ENCODE assay signal across 8 cellular contexts in genomic region chr11:62552465-62552782, GRCh38. TPM values are rescaled to one million over a fixed set of nuclear protein-coding genes. Genes with fewer than 3 reads are reported as not detected.
DNase-seq lines count a peak whose midpoint lies in the region; ATAC-seq and TF ChIP-seq lines count a peak whose summit lies in the region.

No MANE protein-coding gene starts in this region.

- no peak overlapping the region for H3K56ac ChIP-seq in mesendoderm (ENCODE audit: low read length)

- peaks cover 6% of the 10 kb centered on the region for H3K79me1 ChIP-seq in mesendoderm (ENCODE audit: low read length)

- no peak overlapping the region for H3K23ac ChIP-seq in mesendoderm (ENCODE audit: low read length)

- POLR2A ChIA-PET in MCF 10A (lab: Yijun Ruan, JAX), result interaction anchor here (0.7 to 13.5 kb wide), 28 partner anchors 9 to 1110 kb away, joined by 3 to 599 read pairs (median 9); partner anchors contain the start of genes AHNAK, B3GAT3, C11orf98 and CSKMT

- H3K4me3 Mint-ChIP-seq in stimulated activated naive CD8-positive, alpha-beta T cell treated with anti-CD3 and anti-CD28 coated beads, Interleukin-15, Interleukin-2, amounts not matched to agents 100 ng/mL and 50 ng/mL, for 24 hours, result peak overlapping the region; percentile 73
- peak overlapping the region; percentile 68 for H3K4me3 Mint-ChIP-seq in MCF 10A (ENCODE audit: unreplicated experiment)

- CTCF ChIA-PET in MCF 10A (lab: Yijun Ruan, JAX), result interaction anchor here (0.6 to 5.8 kb wide), 9 partner anchors 8 to 1181 kb away, joined by 3 to 69 read pairs (median 10); no protein-coding TSS in a partner anchor

- peaks cover 90% of the 10 kb centered on the region for H3K4me1 Mint-ChIP-seq in stimulated activated naive CD8-positive, alpha-beta T cell treated with anti-CD3 and anti-CD28 coated beads, Interleukin-15, Interleukin-2, amounts not matched to agents 100 ng/mL and 50 ng/mL, for 24 hours (ENCODE audit: low read depth)
- peaks cover 64% of the 10 kb centered on the region for H3K4me1 Mint-ChIP-seq in MCF 10A (ENCODE audit: insufficient read depth, unreplicated experiment)

- H3K36me3 ChIP-seq in mesendoderm (ENCODE audit: control insufficient read depth, insufficient read depth, low read length), result peaks cover 7% of the 10 kb centered on the region

- H3K9me3 Mint-ChIP-seq in stimulated activated naive CD8-positive, alpha-beta T cell treated with anti-CD3 and anti-CD28 coated beads, Interleukin-15, Interleukin-2, amounts not matched to agents 100 ng/mL and 50 ng/mL, for 24 hours, result no peaks in the 10 kb centered on the region
- H3K9me3 Mint-ChIP-seq in MCF 10A (ENCODE audit: unreplicated experiment), result no peaks in the 10 kb centered on the region

- WGBS in mesendoderm (ENCODE audit: extremely low coverage, insufficient coverage, low lambda C conversion rate), result no CpG with 5 or more reads among the region's 4 CpGs

- H3K4me2 ChIP-seq in mesendoderm (ENCODE audit: low read length), result no peak overlapping the region

- no peaks in the 10 kb centered on the region for H3K27me3 Mint-ChIP-seq in stimulated activated naive CD8-positive, alpha-beta T cell treated with anti-CD3 and anti-CD28 coated beads, Interleukin-15, Interleukin-2, amounts not matched to agents 100 ng/mL and 50 ng/mL, for 24 hours
- H3K27me3 Mint-ChIP-seq in MCF 10A (ENCODE audit: insufficient read depth, unreplicated experiment), result no peaks in the 10 kb centered on the region

- intact Hi-C loops in MCF 10A (cut with micrococcal nuclease), result no loop called here

- no peak overlapping the region for H2BK5ac ChIP-seq in mesendoderm (ENCODE audit: low read length)

- no peak overlapping the region for H3K9ac ChIP-seq in mesendoderm (ENCODE audit: low read length)

- H3K4me1 ChIP-seq in mesendoderm (ENCODE audit: control insufficient read depth, low read depth, low read length), result peaks cover 27% of the 10 kb centered on the region

- no peaks in the 10 kb centered on the region for H3K27me3 ChIP-seq in mesendoderm (ENCODE audit: insufficient read depth, low read length, poor library complexity)

- H3K4me3 ChIP-seq in mesendoderm (ENCODE audit: low read length), result no peak overlapping the region

- BruUV-seq in MCF 10A (replicated peaks; lab: Mats Ljungman, UMichigan), result no TSS peak

- no peak overlapping the region for H2AK5ac ChIP-seq in mesendoderm (ENCODE audit: low read length)

- no peak overlapping the region for H3K4ac ChIP-seq in mesendoderm (ENCODE audit: low read depth, low read length)

- H4K5ac ChIP-seq in mesendoderm (ENCODE audit: low read length), result no peak overlapping the region

- no peak overlapping the region for H3K27ac ChIP-seq in mesendoderm (ENCODE audit: low read depth, low read length)

- H3K79me2 ChIP-seq in mesendoderm (ENCODE audit: control insufficient read depth, insufficient read depth, low read length), result no peaks in the 10 kb centered on the region

- peak overlapping the region; percentile 96 for H3K27ac Mint-ChIP-seq in stimulated activated naive CD8-positive, alpha-beta T cell treated with anti-CD3 and anti-CD28 coated beads, Interleukin-15, Interleukin-2, amounts not matched to agents 100 ng/mL and 50 ng/mL, for 24 hours
- peak overlapping the region; percentile 95 for H3K27ac Mint-ChIP-seq in MCF 10A (ENCODE audit: low read depth, unreplicated experiment)

- TF ChIP-seq CTCF in MCF 10A (IDR thresholded peaks at IDR 0.05; ENCODE audit: unreplicated experiment), result no peak

- no peak for ATAC-seq in stimulated activated naive CD8-positive, alpha-beta T cell treated with anti-CD3 and anti-CD28 coated beads, Interleukin-15, Interleukin-2, amounts not matched to agents 100 U/mL and 50 U/mL, for 24 hours
- no peak for ATAC-seq in GM19397 (IDR thresholded peaks at IDR 0.05; ENCODE audit: unreplicated experiment)
- no peak for ATAC-seq in GM19328 (IDR thresholded peaks at IDR 0.05; ENCODE audit: unreplicated experiment)

- no peak overlapping the region for H4K8ac ChIP-seq in mesendoderm (ENCODE audit: low read depth, low read length)

- H3K36me3 Mint-ChIP-seq in stimulated activated naive CD8-positive, alpha-beta T cell treated with anti-CD3 and anti-CD28 coated beads, Interleukin-15, Interleukin-2, amounts not matched to agents 100 ng/mL and 50 ng/mL, for 24 hours (ENCODE audit: low read depth), result peaks cover 16% of the 10 kb centered on the region
- peaks cover 9% of the 10 kb centered on the region for H3K36me3 Mint-ChIP-seq in MCF 10A (ENCODE audit: insufficient read depth, unreplicated experiment)

- no peak for DNase-seq in stimulated activated naive CD8-positive, alpha-beta T cell treated with anti-CD3 and anti-CD28 coated beads, Interleukin-15, Interleukin-2, amounts not matched to agents 100 U/mL and 50 U/mL, for 24 hours
- DNase-seq in MCF 10A (ENCODE audit: unreplicated experiment), result no peak
- DNase-seq in mesendoderm, result peak; percentile 78
- no peak for DNase-seq in NCI-H2196 treated with DMSO at 0.1 percent for 48 hours (lab: John Stamatoyannopoulos, UW; ENCODE audit: unreplicated experiment)
- DNase-seq in epidermal melanocyte (ENCODE audit: insufficient read length, low spot score), result no peak

- H3K18ac ChIP-seq in mesendoderm (ENCODE audit: low read length), result no peak overlapping the region

- no peak overlapping the region for H2BK120ac ChIP-seq in mesendoderm (ENCODE audit: low read depth, low read length)

- no peak overlapping the region for H2BK15ac ChIP-seq in mesendoderm (replicated peaks; ENCODE audit: low read depth)

RNA-seq across cellular contexts. Expression of gene AHNAK, which starts 5.8 kb away (rescaled TPM):
- 416 and 429 TPM in 2 replicates for total RNA-seq in MCF 10A (2022)
- 4.2 TPM for polyA plus RNA-seq in mesendoderm (2013, experiment 1 of 2)
- 3.9 TPM for polyA plus RNA-seq in mesendoderm (2013, experiment 2 of 2)

RNA-seq across cellular contexts. Expression of gene EEF1G, which starts 21.3 kb away (rescaled TPM):
- 1,510 and 1,855 TPM in 2 replicates for total RNA-seq in MCF 10A (2022)
- 1,142 TPM for polyA plus RNA-seq in mesendoderm (2013, experiment 1 of 2)
- 1,164 TPM for polyA plus RNA-seq in mesendoderm (2013, experiment 2 of 2)

RNA-seq across cellular contexts. Expression of gene TUT1, which starts 38.9 kb away (rescaled TPM):
- total RNA-seq in MCF 10A (2022), result 26.0 and 28.3 TPM in 2 replicates
- polyA plus RNA-seq in mesendoderm (2013, experiment 1 of 2), result 12.7 TPM
- 13.0 TPM for polyA plus RNA-seq in mesendoderm (2013, experiment 2 of 2)

RNA-seq across cellular contexts. Expression of gene MTA2, which starts 49.2 kb away (rescaled TPM):
- 139 and 176 TPM in 2 replicates for total RNA-seq in MCF 10A (2022)
- polyA plus RNA-seq in mesendoderm (2013, experiment 1 of 2), result 75.0 TPM
- polyA plus RNA-seq in mesendoderm (2013, experiment 2 of 2), result 74.7 TPM
